In genomic region chr1:37682334-37682987, GRCh38 we compare ENCODE assay signal across 8 cellular contexts. TPM values are rescaled to one million over a fixed set of nuclear protein-coding genes. Genes with fewer than 3 reads are reported as not detected.
DNase-seq lines count a peak whose midpoint lies in the region; ATAC-seq and TF ChIP-seq lines count a peak whose summit lies in the region.

No MANE protein-coding gene starts in this region.

- H3K27ac ChIP-seq in heart left ventricle, result no peak overlapping the region

- H3K4me3 ChIP-seq in GM12865 (ENCODE audit: low read depth, low read length) (no peak overlapping the region), heart left ventricle (no peak overlapping the region)

- no peaks in the 10 kb centered on the region for H3K27me3 ChIP-seq in heart left ventricle

- no peak for TF ChIP-seq POLR2A in heart left ventricle (IDR thresholded peaks at IDR 0.05)

- ATAC-seq in heart left ventricle, result peak; percentile 58 to 78 (median 67)
- ATAC-seq in HG03521 (IDR thresholded peaks at IDR 0.05; ENCODE audit: unreplicated experiment), result no peak

- intact Hi-C loops in heart left ventricle (cut with DNase I), result loop anchor here (1.0 to 5.0 kb wide), 9 partner anchors 79 to 230 kb away; partner anchors contain the start of gene GNL2 (in 2 of the 10)

- 67 to 79% (median 74%) methylated on average over 5 of the region's 5 CpGs for WGBS in heart left ventricle, 4 donors

- no peaks in the 10 kb centered on the region for H3K9me3 ChIP-seq in heart left ventricle

- TF ChIP-seq CTCF in GM12865 (IDR thresholded peaks at IDR 0.05; ENCODE audit: insufficient read depth, low read depth, low read length, missing control alignments), result peak; percentile 81
- peak; percentile 78 to 96 (median 84) for TF ChIP-seq CTCF in heart left ventricle (IDR thresholded peaks at IDR 0.05)

- H3K36me3 ChIP-seq in heart left ventricle, result peaks cover 0 to 66% (median 51%) of the 10 kb centered on the region in 9 donors

- DNase-seq in GM12865 (ENCODE audit: low read depth), result peak; percentile 78
- DNase-seq in NCI-H1436 (lab: John Stamatoyannopoulos, UW), result peak; percentile 47
- DNase-seq in T-helper 1 cell, result peak; percentile 34 to 79 (median 57)
- DNase-seq in activated naive CD8-positive, alpha-beta T cell treated with anti-CD3 and anti-CD28 coated beads, Interleukin-2, amount 50 U/mL, for 16 hours (ENCODE audit: low read depth, low spot score), result peak; percentile 47
- DNase-seq in heart left ventricle, result peak in 4 of 5 donors; percentile 47 to 69 (median 56)
- peak; percentile 36 for DNase-seq in renal cortical epithelial cell (ENCODE audit: low read depth)
- no peak for DNase-seq in NCI-H524 treated with DMSO at 0.1 percent for 48 hours (lab: John Stamatoyannopoulos, UW)

- peaks cover 0 to 3% (median 0%) of the 10 kb centered on the region in 12 donors for H3K4me1 ChIP-seq in heart left ventricle

RNA-seq across cellular contexts. Expression of gene CDCA8, which starts 9.9 kb away (rescaled TPM):
- total RNA-seq in heart left ventricle, result 1 to 10 TPM in 1 of 9 donors, under 1 TPM in 7, not detected in 1; 0.12 to 5.0 (median 0.36) TPM
- polyA plus RNA-seq in heart left ventricle, result under 1 TPM; 0.30 to 0.51 TPM
- total RNA-seq in renal cortical epithelial cell, result 1.3 and 6.8 TPM in 2 replicates

RNA-seq across cellular contexts. Expression of gene RSPO1, which starts 47.8 kb away (rescaled TPM):
- total RNA-seq in heart left ventricle, result 10 to 100 TPM in 1 of 9 donors, not detected in 8; 13.2 TPM
- polyA plus RNA-seq in heart left ventricle, result not detected
- total RNA-seq in renal cortical epithelial cell, result not detected in 2 replicates
